23 cellular contexts compared by ENCODE assay signal in genomic region chr5:76482961-76483360, GRCh38.
"Had no signal": no experiment of that assay in that cellular context is flagged by ENCODE, and none has a peak within 500 bp of the region (broad histone marks: within the 10 kb centered on the region; RNA-seq: fewer than 3 reads in every experiment).

No MANE protein-coding gene starts in this region.

- H3K27ac Mint-ChIP-seq: activated naive CD4-positive, alpha-beta T cell treated with anti-CD3 and anti-CD28 coated beads, Interleukin-2, amount 10 ng/mL, durations not matched to agents 7 days and 5 days; endodermal cell; stimulated activated naive CD8-positive, alpha-beta T cell treated with anti-CD3 and anti-CD28 coated beads, Interleukin-15, Interleukin-2, amounts not matched to agents 100 ng/mL and 50 ng/mL, for 24 hours had no signal

- H2AFZ ChIP-seq: parathyroid adenoma had no signal

- ATAC-seq: esophagus mucosa, heart right ventricle, psoas muscle had no signal

- H3K4me1 ChIP-seq: left ventricle myocardium inferior, parathyroid adenoma, psoas muscle, right atrium auricular region, vagina had no signal

- H3K36me3 ChIP-seq: brain microvascular endothelial cell, heart right ventricle, left ventricle myocardium inferior, right atrium auricular region, spleen, upper lobe of left lung, vagina had no signal

- H3K27me3 ChIP-seq: brain microvascular endothelial cell, right atrium auricular region, spleen, upper lobe of left lung, vagina had no signal

- H3K4me3 ChIP-seq: heart right ventricle, left ventricle myocardium inferior, lung, psoas muscle, right atrium auricular region, spleen, upper lobe of left lung, vagina had no signal

- H3K4me3 Mint-ChIP-seq: activated naive CD4-positive, alpha-beta T cell treated with anti-CD3 and anti-CD28 coated beads, Interleukin-2, amount 10 ng/mL, durations not matched to agents 7 days and 5 days; endodermal cell; neural crest cell; stimulated activated naive CD8-positive, alpha-beta T cell treated with anti-CD3 and anti-CD28 coated beads, Interleukin-15, Interleukin-2, amounts not matched to agents 100 ng/mL and 50 ng/mL, for 24 hours had no signal

- H3K27ac ChIP-seq: brain microvascular endothelial cell, heart right ventricle, left ventricle myocardium inferior, parathyroid adenoma, psoas muscle, right atrium auricular region, spleen, upper lobe of left lung, vagina had no signal

- H3K27me3 Mint-ChIP-seq: activated naive CD4-positive, alpha-beta T cell treated with anti-CD3 and anti-CD28 coated beads, Interleukin-2, amount 10 ng/mL, durations not matched to agents 7 days and 5 days; stimulated activated naive CD8-positive, alpha-beta T cell treated with anti-CD3 and anti-CD28 coated beads, Interleukin-15, Interleukin-2, amounts not matched to agents 100 ng/mL and 50 ng/mL, for 24 hours had no signal

- H3K9me3 Mint-ChIP-seq: activated naive CD4-positive, alpha-beta T cell treated with anti-CD3 and anti-CD28 coated beads, Interleukin-2, amount 10 ng/mL, durations not matched to agents 7 days and 5 days; endodermal cell; neural crest cell; stimulated activated naive CD8-positive, alpha-beta T cell treated with anti-CD3 and anti-CD28 coated beads, Interleukin-15, Interleukin-2, amounts not matched to agents 100 ng/mL and 50 ng/mL, for 24 hours had no signal

- DNase-seq: activated CD4-positive, alpha-beta T cell treated with anti-CD3 and anti-CD28 coated beads for 4 hours; activated CD4-positive, alpha-beta T cell treated with anti-CD3 and anti-CD28 coated beads, Interleukin-2, amount 50 U/mL, for 4 hours; activated gamma-delta T cell; activated naive CD4-positive, alpha-beta T cell treated with anti-CD3 and anti-CD28 coated beads, Interleukin-2, amount 10 ng/mL, durations not matched to agents 7 days and 5 days; activated T-cell treated with anti-CD3 and anti-CD28 coated beads for 4 hours; amniotic stem cell; brain microvascular endothelial cell; foreskin fibroblast; heart right ventricle; left ventricle myocardium inferior; nucleus accumbens; psoas muscle; spleen; substantia nigra; upper lobe of left lung had no signal
